ENCODE assay signal across 37 cellular contexts in genomic region chr4:67447873-67448272, GRCh38.
"Had no signal": no experiment of that assay in that cellular context is flagged by ENCODE, and none has a peak within 500 bp of the region (broad histone marks: within the 10 kb centered on the region; RNA-seq: fewer than 3 reads in every experiment).

No MANE protein-coding gene starts in this region.

- DNase-seq: Kasumi-1, MG63, MM.1S, MV-4-11, NCI-H1048, NCI-H1092, NCI-H1092 treated with DMSO at 0.1 percent for 48 hours, NCI-H1105, NCI-H1105 treated with DMSO at 0.1 percent for 48 hours, NCI-H1417, NCI-H1417 treated with DMSO at 0.1 percent for 48 hours, NCI-H1436, NCI-H1436 treated with DMSO at 0.1 percent for 48 hours, NCI-H146, NCI-H1694, NCI-H1694 treated with DMSO at 0.1 percent for 48 hours, NCI-H187, NCI-H187 treated with DMSO at 0.1 percent for 48 hours, NCI-H1930, NCI-H2029, NCI-H2029 treated with DMSO at 0.1 percent for 48 hours, NCI-H2081, NCI-H2081 treated with DMSO at 0.1 percent for 48 hours, NCI-H2107, NCI-H2171, NCI-H2171 treated with DMSO at 0.1 percent for 48 hours, NCI-H2227 treated with DMSO at 0.1 percent for 48 hours, NCI-H226, NCI-H345, NCI-H446, NCI-H446 treated with DMSO at 0.1 percent for 48 hours, NCI-H510A, NCI-H510A treated with DMSO at 0.1 percent for 48 hours, NCI-H524, NCI-H524 treated with DMSO at 0.1 percent for 48 hours, NCI-H526, NCI-H526 treated with DMSO at 0.1 percent for 48 hours had no signal

- H3K4me3 ChIP-seq: MG63 had no signal

- H3K9me3 ChIP-seq: MG63 had no signal

- H3K36me3 ChIP-seq: MG63 had no signal

- H3K27me3 ChIP-seq: MG63 had no signal
